1 cellular context compared by ENCODE assay signal in the genomic region with DNA sequence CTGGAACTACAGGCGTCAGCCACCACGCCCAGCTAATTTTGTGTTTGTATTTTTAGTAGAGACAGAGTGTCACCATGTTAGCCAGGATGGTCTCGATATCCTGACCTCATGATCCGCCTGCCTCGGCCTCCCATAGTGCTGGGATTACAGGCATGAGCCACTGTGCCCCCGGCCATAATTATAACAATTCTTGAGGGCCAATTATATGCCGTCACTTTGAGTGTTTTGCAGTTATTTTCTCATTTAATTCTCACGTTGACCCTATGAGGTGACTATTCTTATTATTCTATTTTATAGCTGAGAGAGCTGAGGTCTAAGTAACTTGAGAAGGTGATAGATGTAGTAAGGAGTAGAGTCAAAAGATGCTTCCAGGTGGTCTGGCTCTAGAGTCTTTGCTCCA.
TF ChIP-seq lines count a peak whose summit lies in the region.

No MANE protein-coding gene starts in this region.

TF ChIP-seq in HEK293, 187 proteins besides CTCF, POLR2A, EP300 and RAD21 (continued from another document and continues in another):
- TF ChIP-seq KLF9 (tag by site-specific recombination; IDR thresholded peaks at IDR 0.05; ENCODE audit: low read depth) (no peak), ZNF529 (tag by site-specific recombination; IDR thresholded peaks at IDR 0.05; ENCODE audit: insufficient replicate concordance) (no peak), ZNF394 (tag by site-specific recombination; IDR thresholded peaks at IDR 0.05; ENCODE audit: borderline replicate concordance) (no peak), ZNF341 (tag by site-specific recombination; IDR thresholded peaks at IDR 0.05; ENCODE audit: low read depth) (no peak), ZNF202 (tag by site-specific recombination; IDR thresholded peaks at IDR 0.05; ENCODE audit: borderline replicate concordance) (no peak), ZNF335 (tag by site-specific recombination; conservative IDR thresholded peaks at IDR 0.05) (no peak), TCF7L2 (IDR thresholded peaks at IDR 0.05; ENCODE audit: borderline replicate concordance, low read depth, low read length) (peak; percentile 30; the same call in 1 of the 2 replicates), MEIS1 (CRISPR knock-in tag; IDR thresholded peaks at IDR 0.05; ENCODE audit: borderline replicate concordance) (no peak), ZNF132 (tag by site-specific recombination; IDR thresholded peaks at IDR 0.05; ENCODE audit: borderline replicate concordance) (no peak), YY2 (tag by site-specific recombination; IDR thresholded peaks at IDR 0.05) (no peak), ZNF350 (tag by site-specific recombination; IDR thresholded peaks at IDR 0.05) (no peak), ZNF549 (tag by site-specific recombination; IDR thresholded peaks at IDR 0.05) (no peak), ZNF133 (tag by site-specific recombination; IDR thresholded peaks at IDR 0.05) (no peak), GLIS1 (tag by site-specific recombination; IDR thresholded peaks at IDR 0.05) (peak; percentile 14; the same call in 1 of the 2 replicates), ZNF223 (tag by site-specific recombination; IDR thresholded peaks at IDR 0.05) (no peak), ZNF155 (tag by site-specific recombination; IDR thresholded peaks at IDR 0.05) (no peak), ZNF169 (tag by site-specific recombination; IDR thresholded peaks at IDR 0.05) (no peak), ZNF658 (tag by site-specific recombination; IDR thresholded peaks at IDR 0.05) (no peak), ZFP69B (tag by site-specific recombination; IDR thresholded peaks at IDR 0.05) (no peak), ZNF558 (tag by site-specific recombination; IDR thresholded peaks at IDR 0.05) (no peak), ZNF701 (tag by site-specific recombination; IDR thresholded peaks at IDR 0.05) (no peak), ZSCAN30 (tag by site-specific recombination; IDR thresholded peaks at IDR 0.05) (no peak), ZNF747 (tag by site-specific recombination; IDR thresholded peaks at IDR 0.05) (no peak), ZNF248 (tag by site-specific recombination; IDR thresholded peaks at IDR 0.05) (no peak), ZNF24 (tag by site-specific recombination; IDR thresholded peaks at IDR 0.05) (no peak), ZNF274 (IDR thresholded peaks at IDR 0.05; ENCODE audit: low read length) (no peak), ZNF274 (tag by site-specific recombination; IDR thresholded peaks at IDR 0.05; ENCODE audit: borderline replicate concordance) (no peak), ZNF416 (tag by site-specific recombination; IDR thresholded peaks at IDR 0.05) (no peak), ZNF837 (tag by site-specific recombination; IDR thresholded peaks at IDR 0.05) (no peak), SP7 (tag by site-specific recombination; IDR thresholded peaks at IDR 0.05) (peak; percentile 67), ZNF664 (tag by site-specific recombination; IDR thresholded peaks at IDR 0.05) (no peak), ZNF530 (tag by site-specific recombination; IDR thresholded peaks at IDR 0.05; ENCODE audit: low read depth) (no peak), ZNF211 (tag by site-specific recombination; IDR thresholded peaks at IDR 0.05; ENCODE audit: low read depth) (no peak), ZNF629 (tag by site-specific recombination; IDR thresholded peaks at IDR 0.05) (peak; percentile 35; the same call in 1 of the 2 replicates), ZFP3 (tag by site-specific recombination; IDR thresholded peaks at IDR 0.05; ENCODE audit: low read depth) (no peak), ZNF140 (tag by site-specific recombination; IDR thresholded peaks at IDR 0.05) (no peak), ZIC2 (tag by site-specific recombination; IDR thresholded peaks at IDR 0.05) (peak; percentile 33)
- TF ChIP-seq, protein P1, sequence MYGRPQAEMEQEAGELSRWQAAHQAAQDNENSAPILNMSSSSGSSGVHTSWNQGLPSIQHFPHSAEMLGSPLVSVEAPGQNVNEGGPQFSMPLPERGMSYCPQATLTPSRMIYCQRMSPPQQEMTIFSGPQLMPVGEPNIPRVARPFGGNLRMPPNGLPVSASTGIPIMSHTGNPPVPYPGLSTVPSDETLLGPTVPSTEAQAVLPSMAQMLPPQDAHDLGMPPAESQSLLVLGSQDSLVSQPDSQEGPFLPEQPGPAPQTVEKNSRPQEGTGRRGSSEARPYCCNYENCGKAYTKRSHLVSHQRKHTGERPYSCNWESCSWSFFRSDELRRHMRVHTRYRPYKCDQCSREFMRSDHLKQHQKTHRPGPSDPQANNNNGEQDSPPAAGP (tag by site-specific recombination; IDR thresholded peaks at IDR 0.05) = no peak
- TF ChIP-seq, protein P2, sequence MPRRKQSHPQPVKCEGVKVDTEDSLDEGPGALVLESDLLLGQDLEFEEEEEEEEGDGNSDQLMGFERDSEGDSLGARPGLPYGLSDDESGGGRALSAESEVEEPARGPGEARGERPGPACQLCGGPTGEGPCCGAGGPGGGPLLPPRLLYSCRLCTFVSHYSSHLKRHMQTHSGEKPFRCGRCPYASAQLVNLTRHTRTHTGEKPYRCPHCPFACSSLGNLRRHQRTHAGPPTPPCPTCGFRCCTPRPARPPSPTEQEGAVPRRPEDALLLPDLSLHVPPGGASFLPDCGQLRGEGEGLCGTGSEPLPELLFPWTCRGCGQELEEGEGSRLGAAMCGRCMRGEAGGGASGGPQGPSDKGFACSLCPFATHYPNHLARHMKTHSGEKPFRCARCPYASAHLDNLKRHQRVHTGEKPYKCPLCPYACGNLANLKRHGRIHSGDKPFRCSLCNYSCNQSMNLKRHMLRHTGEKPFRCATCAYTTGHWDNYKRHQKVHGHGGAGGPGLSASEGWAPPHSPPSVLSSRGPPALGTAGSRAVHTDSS (tag by site-specific recombination; IDR thresholded peaks at IDR 0.05) = no peak
- TF ChIP-seq, protein P3, sequence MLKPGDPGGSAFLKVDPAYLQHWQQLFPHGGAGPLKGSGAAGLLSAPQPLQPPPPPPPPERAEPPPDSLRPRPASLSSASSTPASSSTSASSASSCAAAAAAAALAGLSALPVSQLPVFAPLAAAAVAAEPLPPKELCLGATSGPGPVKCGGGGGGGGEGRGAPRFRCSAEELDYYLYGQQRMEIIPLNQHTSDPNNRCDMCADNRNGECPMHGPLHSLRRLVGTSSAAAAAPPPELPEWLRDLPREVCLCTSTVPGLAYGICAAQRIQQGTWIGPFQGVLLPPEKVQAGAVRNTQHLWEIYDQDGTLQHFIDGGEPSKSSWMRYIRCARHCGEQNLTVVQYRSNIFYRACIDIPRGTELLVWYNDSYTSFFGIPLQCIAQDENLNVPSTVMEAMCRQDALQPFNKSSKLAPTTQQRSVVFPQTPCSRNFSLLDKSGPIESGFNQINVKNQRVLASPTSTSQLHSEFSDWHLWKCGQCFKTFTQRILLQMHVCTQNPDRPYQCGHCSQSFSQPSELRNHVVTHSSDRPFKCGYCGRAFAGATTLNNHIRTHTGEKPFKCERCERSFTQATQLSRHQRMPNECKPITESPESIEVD (tag by site-specific recombination; IDR thresholded peaks at IDR 0.05) = peak; percentile 91
- TF ChIP-seq, protein P4, sequence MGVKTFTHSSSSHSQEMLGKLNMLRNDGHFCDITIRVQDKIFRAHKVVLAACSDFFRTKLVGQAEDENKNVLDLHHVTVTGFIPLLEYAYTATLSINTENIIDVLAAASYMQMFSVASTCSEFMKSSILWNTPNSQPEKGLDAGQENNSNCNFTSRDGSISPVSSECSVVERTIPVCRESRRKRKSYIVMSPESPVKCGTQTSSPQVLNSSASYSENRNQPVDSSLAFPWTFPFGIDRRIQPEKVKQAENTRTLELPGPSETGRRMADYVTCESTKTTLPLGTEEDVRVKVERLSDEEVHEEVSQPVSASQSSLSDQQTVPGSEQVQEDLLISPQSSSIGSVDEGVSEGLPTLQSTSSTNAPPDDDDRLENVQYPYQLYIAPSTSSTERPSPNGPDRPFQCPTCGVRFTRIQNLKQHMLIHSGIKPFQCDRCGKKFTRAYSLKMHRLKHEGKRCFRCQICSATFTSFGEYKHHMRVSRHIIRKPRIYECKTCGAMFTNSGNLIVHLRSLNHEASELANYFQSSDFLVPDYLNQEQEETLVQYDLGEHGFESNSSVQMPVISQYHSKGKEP (tag by site-specific recombination; IDR thresholded peaks at IDR 0.05) = no peak
- TF ChIP-seq, protein P5, sequence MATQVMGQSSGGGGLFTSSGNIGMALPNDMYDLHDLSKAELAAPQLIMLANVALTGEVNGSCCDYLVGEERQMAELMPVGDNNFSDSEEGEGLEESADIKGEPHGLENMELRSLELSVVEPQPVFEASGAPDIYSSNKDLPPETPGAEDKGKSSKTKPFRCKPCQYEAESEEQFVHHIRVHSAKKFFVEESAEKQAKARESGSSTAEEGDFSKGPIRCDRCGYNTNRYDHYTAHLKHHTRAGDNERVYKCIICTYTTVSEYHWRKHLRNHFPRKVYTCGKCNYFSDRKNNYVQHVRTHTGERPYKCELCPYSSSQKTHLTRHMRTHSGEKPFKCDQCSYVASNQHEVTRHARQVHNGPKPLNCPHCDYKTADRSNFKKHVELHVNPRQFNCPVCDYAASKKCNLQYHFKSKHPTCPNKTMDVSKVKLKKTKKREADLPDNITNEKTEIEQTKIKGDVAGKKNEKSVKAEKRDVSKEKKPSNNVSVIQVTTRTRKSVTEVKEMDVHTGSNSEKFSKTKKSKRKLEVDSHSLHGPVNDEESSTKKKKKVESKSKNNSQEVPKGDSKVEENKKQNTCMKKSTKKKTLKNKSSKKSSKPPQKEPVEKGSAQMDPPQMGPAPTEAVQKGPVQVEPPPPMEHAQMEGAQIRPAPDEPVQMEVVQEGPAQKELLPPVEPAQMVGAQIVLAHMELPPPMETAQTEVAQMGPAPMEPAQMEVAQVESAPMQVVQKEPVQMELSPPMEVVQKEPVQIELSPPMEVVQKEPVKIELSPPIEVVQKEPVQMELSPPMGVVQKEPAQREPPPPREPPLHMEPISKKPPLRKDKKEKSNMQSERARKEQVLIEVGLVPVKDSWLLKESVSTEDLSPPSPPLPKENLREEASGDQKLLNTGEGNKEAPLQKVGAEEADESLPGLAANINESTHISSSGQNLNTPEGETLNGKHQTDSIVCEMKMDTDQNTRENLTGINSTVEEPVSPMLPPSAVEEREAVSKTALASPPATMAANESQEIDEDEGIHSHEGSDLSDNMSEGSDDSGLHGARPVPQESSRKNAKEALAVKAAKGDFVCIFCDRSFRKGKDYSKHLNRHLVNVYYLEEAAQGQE (tag by site-specific recombination; IDR thresholded peaks at IDR 0.05) = no peak
- TF ChIP-seq, protein P6, sequence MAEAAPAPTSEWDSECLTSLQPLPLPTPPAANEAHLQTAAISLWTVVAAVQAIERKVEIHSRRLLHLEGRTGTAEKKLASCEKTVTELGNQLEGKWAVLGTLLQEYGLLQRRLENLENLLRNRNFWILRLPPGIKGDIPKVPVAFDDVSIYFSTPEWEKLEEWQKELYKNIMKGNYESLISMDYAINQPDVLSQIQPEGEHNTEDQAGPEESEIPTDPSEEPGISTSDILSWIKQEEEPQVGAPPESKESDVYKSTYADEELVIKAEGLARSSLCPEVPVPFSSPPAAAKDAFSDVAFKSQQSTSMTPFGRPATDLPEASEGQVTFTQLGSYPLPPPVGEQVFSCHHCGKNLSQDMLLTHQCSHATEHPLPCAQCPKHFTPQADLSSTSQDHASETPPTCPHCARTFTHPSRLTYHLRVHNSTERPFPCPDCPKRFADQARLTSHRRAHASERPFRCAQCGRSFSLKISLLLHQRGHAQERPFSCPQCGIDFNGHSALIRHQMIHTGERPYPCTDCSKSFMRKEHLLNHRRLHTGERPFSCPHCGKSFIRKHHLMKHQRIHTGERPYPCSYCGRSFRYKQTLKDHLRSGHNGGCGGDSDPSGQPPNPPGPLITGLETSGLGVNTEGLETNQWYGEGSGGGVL (tag by site-specific recombination; IDR thresholded peaks at IDR 0.05) = no peak
- TF ChIP-seq, protein P7, sequence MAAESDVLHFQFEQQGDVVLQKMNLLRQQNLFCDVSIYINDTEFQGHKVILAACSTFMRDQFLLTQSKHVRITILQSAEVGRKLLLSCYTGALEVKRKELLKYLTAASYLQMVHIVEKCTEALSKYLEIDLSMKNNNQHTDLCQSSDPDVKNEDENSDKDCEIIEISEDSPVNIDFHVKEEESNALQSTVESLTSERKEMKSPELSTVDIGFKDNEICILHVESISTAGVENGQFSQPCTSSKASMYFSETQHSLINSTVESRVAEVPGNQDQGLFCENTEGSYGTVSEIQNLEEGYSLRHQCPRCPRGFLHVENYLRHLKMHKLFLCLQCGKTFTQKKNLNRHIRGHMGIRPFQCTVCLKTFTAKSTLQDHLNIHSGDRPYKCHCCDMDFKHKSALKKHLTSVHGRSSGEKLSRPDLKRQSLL (tag by site-specific recombination; IDR thresholded peaks at IDR 0.05) = no peak
- TF ChIP-seq, protein P8, sequence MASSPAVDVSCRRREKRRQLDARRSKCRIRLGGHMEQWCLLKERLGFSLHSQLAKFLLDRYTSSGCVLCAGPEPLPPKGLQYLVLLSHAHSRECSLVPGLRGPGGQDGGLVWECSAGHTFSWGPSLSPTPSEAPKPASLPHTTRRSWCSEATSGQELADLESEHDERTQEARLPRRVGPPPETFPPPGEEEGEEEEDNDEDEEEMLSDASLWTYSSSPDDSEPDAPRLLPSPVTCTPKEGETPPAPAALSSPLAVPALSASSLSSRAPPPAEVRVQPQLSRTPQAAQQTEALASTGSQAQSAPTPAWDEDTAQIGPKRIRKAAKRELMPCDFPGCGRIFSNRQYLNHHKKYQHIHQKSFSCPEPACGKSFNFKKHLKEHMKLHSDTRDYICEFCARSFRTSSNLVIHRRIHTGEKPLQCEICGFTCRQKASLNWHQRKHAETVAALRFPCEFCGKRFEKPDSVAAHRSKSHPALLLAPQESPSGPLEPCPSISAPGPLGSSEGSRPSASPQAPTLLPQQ (tag by site-specific recombination; IDR thresholded peaks at IDR 0.05) = no peak
- TF ChIP-seq, protein P9, sequence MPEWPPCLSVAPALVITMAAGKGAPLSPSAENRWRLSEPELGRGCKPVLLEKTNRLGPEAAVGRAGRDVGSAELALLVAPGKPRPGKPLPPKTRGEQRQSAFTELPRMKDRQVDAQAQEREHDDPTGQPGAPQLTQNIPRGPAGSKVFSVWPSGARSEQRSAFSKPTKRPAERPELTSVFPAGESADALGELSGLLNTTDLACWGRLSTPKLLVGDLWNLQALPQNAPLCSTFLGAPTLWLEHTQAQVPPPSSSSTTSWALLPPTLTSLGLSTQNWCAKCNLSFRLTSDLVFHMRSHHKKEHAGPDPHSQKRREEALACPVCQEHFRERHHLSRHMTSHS (tag by site-specific recombination; IDR thresholded peaks at IDR 0.05) = no peak
- TF ChIP-seq, protein P10, sequence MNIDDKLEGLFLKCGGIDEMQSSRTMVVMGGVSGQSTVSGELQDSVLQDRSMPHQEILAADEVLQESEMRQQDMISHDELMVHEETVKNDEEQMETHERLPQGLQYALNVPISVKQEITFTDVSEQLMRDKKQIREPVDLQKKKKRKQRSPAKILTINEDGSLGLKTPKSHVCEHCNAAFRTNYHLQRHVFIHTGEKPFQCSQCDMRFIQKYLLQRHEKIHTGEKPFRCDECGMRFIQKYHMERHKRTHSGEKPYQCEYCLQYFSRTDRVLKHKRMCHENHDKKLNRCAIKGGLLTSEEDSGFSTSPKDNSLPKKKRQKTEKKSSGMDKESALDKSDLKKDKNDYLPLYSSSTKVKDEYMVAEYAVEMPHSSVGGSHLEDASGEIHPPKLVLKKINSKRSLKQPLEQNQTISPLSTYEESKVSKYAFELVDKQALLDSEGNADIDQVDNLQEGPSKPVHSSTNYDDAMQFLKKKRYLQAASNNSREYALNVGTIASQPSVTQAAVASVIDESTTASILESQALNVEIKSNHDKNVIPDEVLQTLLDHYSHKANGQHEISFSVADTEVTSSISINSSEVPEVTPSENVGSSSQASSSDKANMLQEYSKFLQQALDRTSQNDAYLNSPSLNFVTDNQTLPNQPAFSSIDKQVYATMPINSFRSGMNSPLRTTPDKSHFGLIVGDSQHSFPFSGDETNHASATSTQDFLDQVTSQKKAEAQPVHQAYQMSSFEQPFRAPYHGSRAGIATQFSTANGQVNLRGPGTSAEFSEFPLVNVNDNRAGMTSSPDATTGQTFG (tag by site-specific recombination; IDR thresholded peaks at IDR 0.05; ENCODE audit: borderline replicate concordance) = no peak
